In the genomic region with DNA sequence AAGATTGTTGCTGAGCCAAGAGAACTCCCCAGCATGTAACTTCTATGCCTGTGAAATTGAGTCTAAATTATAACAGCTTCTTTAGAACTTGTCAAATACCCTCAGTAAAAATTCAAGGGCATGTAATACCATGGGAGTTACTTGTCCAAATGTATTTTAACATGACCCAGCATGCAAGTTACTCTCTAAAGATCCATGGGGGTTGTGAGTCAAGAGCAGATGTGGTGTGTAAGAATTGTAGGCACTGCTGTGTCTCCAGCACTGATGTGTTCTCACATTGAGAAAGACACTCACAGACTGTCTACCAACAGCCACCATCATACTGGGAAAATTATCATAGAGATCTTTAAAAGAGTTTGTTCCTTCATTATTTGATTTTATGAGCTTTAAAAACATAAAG, we compare ENCODE assay signal across 17 cellular contexts.
A peak's percentile ranks its signal among the peaks of the same experiment; 100 is the strongest.
DNase-seq lines count a peak whose midpoint lies in the region; TF ChIP-seq lines count a peak whose summit lies in the region.
"Had no signal": no experiment of that assay in that cellular context is flagged by ENCODE, and none has a peak within 500 bp of the region (broad histone marks: within the 10 kb centered on the region; RNA-seq: fewer than 3 reads in every experiment).

No MANE protein-coding gene starts in this region.

- H3K27ac ChIP-seq in mammary epithelial cell (ENCODE audit: insufficient read depth, low read depth, low read length) (no peak overlapping the region), epithelial cell of prostate (no peak overlapping the region), tibial nerve (no peak overlapping the region)
- H3K27ac ChIP-seq: 22Rv1; A549; BLaER1 treated with 17β-estradiol and CSF1 and Interleukin-3, amounts not matched to agents 10 nM and 100 nM; C4-2B had no signal

- H3K4me1 ChIP-seq in mammary epithelial cell (ENCODE audit: insufficient read depth, low read length): no peaks in the 10 kb centered on the region
- H3K4me1 ChIP-seq in tibial nerve: no peaks in the 10 kb centered on the region
- H3K4me1 ChIP-seq: A549; BLaER1 treated with 17β-estradiol and CSF1 and Interleukin-3, amounts not matched to agents 10 nM and 100 nM; Caco-2 had no signal

- H2AFZ ChIP-seq in mammary epithelial cell (ENCODE audit: low read depth, low read length): no peak overlapping the region

- TF ChIP-seq CTCF in mammary epithelial cell (conservative IDR thresholded peaks at IDR 0.05 in 1 of 2, IDR thresholded peaks at IDR 0.05 in 1 of 2; ENCODE audit: extremely low read depth in 1 of 2, insufficient read depth in 1 of 2, low read depth in 1 of 2, low read length in 2 of 2) (no peak), MCF 10A (IDR thresholded peaks at IDR 0.05; ENCODE audit: unreplicated experiment) (no peak), tibial nerve (IDR thresholded peaks at IDR 0.05) (no peak)

- TF ChIP-seq POLR2A in tibial nerve (IDR thresholded peaks at IDR 0.05): no peak

- BruUV-seq in mammary epithelial cell (replicated peaks; lab: Mats Ljungman, UMichigan): no TSS peak
- BruUV-seq in MCF 10A (replicated peaks; lab: Mats Ljungman, UMichigan): no TSS peak

- no peaks in the 10 kb centered on the region for H3K4me1 Mint-ChIP-seq in MCF 10A (ENCODE audit: insufficient read depth, unreplicated experiment)
- H3K4me1 Mint-ChIP-seq: B cell had no signal

- dilution Hi-C loops in mammary epithelial cell (cut with HindIII; ENCODE audit: low sequenced_read_pairs): no loop called here

- CTCF ChIA-PET in mammary epithelial cell (lab: Charles Lee; ENCODE audit: low non-redundant PET) (no interaction called here), MCF 10A (lab: Yijun Ruan, JAX) (no interaction called here)

- no peaks in the 10 kb centered on the region for H3K79me2 ChIP-seq in mammary epithelial cell (ENCODE audit: insufficient read depth, low read length)

- H3K4me3 Mint-ChIP-seq in MCF 10A (ENCODE audit: unreplicated experiment): no peak overlapping the region
- H3K4me3 Mint-ChIP-seq: B cell; CD4-positive, alpha-beta T cell; CD8-positive, alpha-beta T cell had no signal

- H3K36me3 ChIP-seq in mammary epithelial cell (ENCODE audit: insufficient read depth, low read length) (no peaks in the 10 kb centered on the region), tibial nerve (no peaks in the 10 kb centered on the region)
- H3K36me3 ChIP-seq: BLaER1 treated with 17β-estradiol and CSF1 and Interleukin-3, amounts not matched to agents 10 nM and 100 nM had no signal

- POLR2A ChIA-PET in MCF 10A (lab: Yijun Ruan, JAX): interaction anchor here (0.6 kb wide), 1 partner anchor 1166 kb away, joined by 3 read pairs; no protein-coding TSS in a partner anchor

- no peak overlapping the region for H3K4me2 ChIP-seq in mammary epithelial cell (ENCODE audit: insufficient read depth, low read depth, low read length)
- H3K4me2 ChIP-seq: A549; BLaER1 treated with 17β-estradiol and CSF1 and Interleukin-3, amounts not matched to agents 10 nM and 100 nM had no signal

- no peaks in the 10 kb centered on the region for H4K20me1 ChIP-seq in mammary epithelial cell (ENCODE audit: insufficient read depth, low read length)
- H4K20me1 ChIP-seq: BLaER1 treated with 17β-estradiol and CSF1 and Interleukin-3, amounts not matched to agents 10 nM and 100 nM had no signal

- no peak overlapping the region for H3K27ac Mint-ChIP-seq in MCF 10A (ENCODE audit: low read depth, unreplicated experiment)
- H3K27ac Mint-ChIP-seq: B cell; CD4-positive, alpha-beta T cell; CD8-positive, alpha-beta T cell had no signal

- peaks cover 21% of the 10 kb centered on the region for H3K9me3 Mint-ChIP-seq in MCF 10A (ENCODE audit: unreplicated experiment)

- no peaks in the 10 kb centered on the region for H3K27me3 ChIP-seq in mammary epithelial cell (ENCODE audit: insufficient read depth, low read length)
- H3K27me3 ChIP-seq in tibial nerve: no peaks in the 10 kb centered on the region

- H3K9ac ChIP-seq in mammary epithelial cell (ENCODE audit: insufficient read depth, low read length): no peak overlapping the region
- H3K9ac ChIP-seq: BLaER1 treated with 17β-estradiol and CSF1 and Interleukin-3, amounts not matched to agents 10 nM and 100 nM had no signal

- in situ Hi-C loops in mammary epithelial cell (cut with MboI; ENCODE audit: low sequenced_read_pairs in 2 of 2): no loop called here

- H3K36me3 Mint-ChIP-seq in MCF 10A (ENCODE audit: insufficient read depth, unreplicated experiment): no peaks in the 10 kb centered on the region
- H3K36me3 Mint-ChIP-seq: CD8-positive, alpha-beta T cell had no signal

- intact Hi-C loops in mammary epithelial cell (cut with micrococcal nuclease) (no loop called here), MCF 10A (cut with micrococcal nuclease) (no loop called here)

- TF ChIP-seq EP300 in tibial nerve (IDR thresholded peaks at IDR 0.05): no peak

- H3K4me3 ChIP-seq in mammary epithelial cell (replicated peaks in 1 of 3; ENCODE audit: insufficient read depth in 1 of 3, low read depth in 2 of 3, low read length in 3 of 3) (no peak overlapping the region), tibial nerve (no peak overlapping the region)
- H3K4me3 ChIP-seq: A549; BLaER1 treated with 17β-estradiol and CSF1 and Interleukin-3, amounts not matched to agents 10 nM and 100 nM had no signal

- DNase-seq in mammary epithelial cell: peak; percentile 0
- no peak for DNase-seq in MCF 10A (ENCODE audit: unreplicated experiment)
- DNase-seq in epithelial cell of prostate (ENCODE audit: low read depth, low spot score): peak; percentile 3
- no peak for DNase-seq in tibial nerve (ENCODE audit: low spot score in 2 of 2)
- no peak for DNase-seq in NCI-H524 (lab: John Stamatoyannopoulos, UW)
- DNase-seq: AML-193; Caco-2; Calu3; CD4-positive, alpha-beta T cell; CD8-positive, alpha-beta T cell; DMS79 treated with DMSO at 0.1 percent for 48 hours; GF-D8 had no signal

- H3K9me3 ChIP-seq in mammary epithelial cell (replicated peaks; ENCODE audit: insufficient read depth, low read length): no peaks in the 10 kb centered on the region
- H3K9me3 ChIP-seq in tibial nerve: no peaks in the 10 kb centered on the region
- H3K9me3 ChIP-seq: A549, Caco-2 had no signal

- no peaks in the 10 kb centered on the region for H3K27me3 Mint-ChIP-seq in MCF 10A (ENCODE audit: insufficient read depth, unreplicated experiment)
- H3K27me3 Mint-ChIP-seq: B cell; CD4-positive, alpha-beta T cell had no signal

Comparison
In these comparisons a context has a peak if more than half of its experiments do, and no peak if none do; other contexts are left out.
1. DNase-seq: peak in mammary epithelial cell (single experiment) and epithelial cell of prostate (single experiment); none in MCF 10A (single experiment), tibial nerve (0 of 2) and NCI-H524 (0 of 2).